Comparison of ENCODE assay signal across 8 cellular contexts in genomic region chr10:14543048-14543903, GRCh38.
A peak's percentile ranks its signal among the peaks of the same experiment; 100 is the strongest.
DNase-seq lines count a peak whose midpoint lies in the region; ATAC-seq, FAIRE-seq and TF ChIP-seq lines count a peak whose summit lies in the region.

No MANE protein-coding gene starts in this region.

- no peaks in the 10 kb centered on the region for H4K20me1 ChIP-seq in HCT116 (ENCODE audit: insufficient read depth)

- no peaks in the 10 kb centered on the region for H3K9me2 ChIP-seq in HCT116 (ENCODE audit: insufficient read depth)

- peak overlapping the region in 6 of 7 donors; percentile 42 to 87 (median 74) for H3K27ac Mint-ChIP-seq in CD14-positive monocyte
- H3K27ac Mint-ChIP-seq in activated T-helper 2 cell treated with anti-CD3 and anti-CD28 coated beads, Interferon-gamma antibody, Interleukin-2, Interleukin-4, amounts not matched to agents 10 μg/mL and 5 μg/mL and 100 μg/mL, durations not matched to agents 14 hours and 24 hours and 36 hours: peak overlapping the region; percentile 84

- H3K4me3 ChIP-seq in HCT116 (replicated peaks in 1 of 2; ENCODE audit: low read depth in 1 of 2, low read length in 2 of 2) (no peak overlapping the region), kidney (ENCODE audit: low read length in 2 of 2) (peak overlapping the region in 1 of 2 donors; percentile 23), thymus (ENCODE audit: low read length) (no peak overlapping the region)

- no peak for FAIRE-seq in kidney (lab: Jason Lieb, UNC)

- H3K4me2 ChIP-seq in HCT116 (ENCODE audit: low read length): no peak overlapping the region

- H3K27ac ChIP-seq in HCT116 (ENCODE audit: low read depth, low read length) (no peak overlapping the region), kidney (ENCODE audit: low read depth in 2 of 2, low read length in 2 of 2) (peak overlapping the region in 1 of 2 donors; percentile 67), thymus (ENCODE audit: low read depth) (peak overlapping the region; percentile 71)

- intact Hi-C loops in CD14-positive monocyte (cut with micrococcal nuclease) (no loop called here), HCT116 (cut with micrococcal nuclease) (no loop called here), kidney (cut with DNase I) (no loop called here)
- intact Hi-C loops in activated T-helper 2 cell treated with anti-CD3 and anti-CD28 coated beads, Interferon-gamma antibody, Interleukin-2, Interleukin-4, amounts not matched to agents 10 μg/mL and 5 μg/mL and 100 μg/mL, durations not matched to agents 14 hours and 24 hours and 36 hours (cut with micrococcal nuclease): loop anchor here (2.0 kb wide), 1 partner anchor 44 kb away; no protein-coding TSS in a partner anchor

- no TSS peak for BruUV-seq in HCT116 (replicated peaks; lab: Mats Ljungman, UMichigan)

- H3K9me3 ChIP-seq in HCT116 (ENCODE audit: control insufficient read depth in 1 of 2, insufficient read depth in 1 of 2, low read depth in 1 of 2, low read length in 2 of 2): no peaks in the 10 kb centered on the region
- H3K9me3 ChIP-seq in kidney (ENCODE audit: control insufficient read depth in 1 of 2, low read length in 2 of 2): no peaks in the 10 kb centered on the region
- no peaks in the 10 kb centered on the region for H3K9me3 ChIP-seq in thymus (ENCODE audit: control insufficient read depth)

- H3K9ac ChIP-seq in HCT116 (ENCODE audit: low read length): no peak overlapping the region
- H3K9ac ChIP-seq in kidney (ENCODE audit: low read length in 2 of 2): no peak overlapping the region

- RAD21 ChIA-PET in HCT116 (lab: Charles Lee; ENCODE audit: low non-redundant PET in 1 of 2, low total read pairs in 2 of 2, uncharacterized antibody in 2 of 2, unreplicated experiment in 2 of 2): no interaction called here

- peak overlapping the region; percentile 60 to 73 for H3K4me3 Mint-ChIP-seq in CD14-positive monocyte
- peak overlapping the region; percentile 45 for H3K4me3 Mint-ChIP-seq in activated T-helper 2 cell treated with anti-CD3 and anti-CD28 coated beads, Interferon-gamma antibody, Interleukin-2, Interleukin-4, amounts not matched to agents 10 μg/mL and 5 μg/mL and 100 μg/mL, durations not matched to agents 14 hours and 24 hours and 36 hours (ENCODE audit: low read depth)

- H3K27me3 ChIP-seq in HCT116 (ENCODE audit: insufficient read depth, low read length) (no peaks in the 10 kb centered on the region), thymus (ENCODE audit: control insufficient read depth, insufficient read depth) (no peaks in the 10 kb centered on the region)

- no peak for TF ChIP-seq POLR2A in HCT116 (IDR thresholded peaks at IDR 0.05; ENCODE audit: borderline replicate concordance, extremely low read depth, insufficient read depth, insufficient read length)

- H3K9me3 Mint-ChIP-seq in CD14-positive monocyte: no peaks in the 10 kb centered on the region
- H3K9me3 Mint-ChIP-seq in activated T-helper 2 cell treated with anti-CD3 and anti-CD28 coated beads, Interferon-gamma antibody, Interleukin-2, Interleukin-4, amounts not matched to agents 10 μg/mL and 5 μg/mL and 100 μg/mL, durations not matched to agents 14 hours and 24 hours and 36 hours: no peaks in the 10 kb centered on the region

- H3K36me3 ChIP-seq in HCT116 (ENCODE audit: control insufficient read depth in 1 of 2, insufficient read depth in 2 of 2, low read length in 2 of 2) (no peaks in the 10 kb centered on the region), kidney (ENCODE audit: control insufficient read depth in 1 of 2, insufficient read depth in 2 of 2, low read length in 2 of 2) (peaks cover 4 to 9% of the 10 kb centered on the region in 2 donors), thymus (ENCODE audit: control insufficient read depth, insufficient read depth) (no peaks in the 10 kb centered on the region)

- POLR2A ChIA-PET in HCT116 (lab: Charles Lee): no interaction called here

- WGBS in thymus: 12% methylated on average over 11 of the region's 11 CpGs

- no peaks in the 10 kb centered on the region for H3K79me2 ChIP-seq in HCT116 (ENCODE audit: insufficient read depth, low read length)

- H3K27me3 Mint-ChIP-seq in CD14-positive monocyte (ENCODE audit: low read depth in 3 of 3): peaks cover 0 to 3% (median 0%) of the 10 kb centered on the region in 3 donors
- no peaks in the 10 kb centered on the region for H3K27me3 Mint-ChIP-seq in activated T-helper 2 cell treated with anti-CD3 and anti-CD28 coated beads, Interferon-gamma antibody, Interleukin-2, Interleukin-4, amounts not matched to agents 10 μg/mL and 5 μg/mL and 100 μg/mL, durations not matched to agents 14 hours and 24 hours and 36 hours (ENCODE audit: low read depth)

- peaks cover 63 to 71% of the 10 kb centered on the region in 2 donors for H3K36me3 Mint-ChIP-seq in CD14-positive monocyte
- H3K36me3 Mint-ChIP-seq in activated T-helper 2 cell treated with anti-CD3 and anti-CD28 coated beads, Interferon-gamma antibody, Interleukin-2, Interleukin-4, amounts not matched to agents 10 μg/mL and 5 μg/mL and 100 μg/mL, durations not matched to agents 14 hours and 24 hours and 36 hours (ENCODE audit: low read depth): peaks cover 69% of the 10 kb centered on the region

- no peak overlapping the region for H2AFZ ChIP-seq in HCT116 (ENCODE audit: low read depth, low read length, poor library complexity, severe bottlenecking)

- TF ChIP-seq RAD21 in HCT116 (IDR thresholded peaks at IDR 0.05; ENCODE audit: low read depth): peak; percentile 22; the same call in 1 of the 2 replicates

- peaks cover 5 to 14% of the 10 kb centered on the region in 2 experiments; a peak in 3 of 4 replicates for H3K4me1 ChIP-seq in HCT116 (ENCODE audit: control insufficient read depth in 1 of 2, insufficient read depth in 2 of 2, low read length in 2 of 2)
- H3K4me1 ChIP-seq in kidney (ENCODE audit: control insufficient read depth in 1 of 2, insufficient read depth in 1 of 2, low read depth in 1 of 2, low read length in 2 of 2): peaks cover 4 to 17% of the 10 kb centered on the region in 2 donors
- H3K4me1 ChIP-seq in thymus (ENCODE audit: control insufficient read depth, insufficient read depth, low read length): peaks cover 6% of the 10 kb centered on the region

- ATAC-seq in HCT116 (no peak), HG02973 (IDR thresholded peaks at IDR 0.05; ENCODE audit: unreplicated experiment) (no peak)

- H3K4me1 Mint-ChIP-seq in CD14-positive monocyte: peaks cover 58% of the 10 kb centered on the region
- H3K4me1 Mint-ChIP-seq in activated T-helper 2 cell treated with anti-CD3 and anti-CD28 coated beads, Interferon-gamma antibody, Interleukin-2, Interleukin-4, amounts not matched to agents 10 μg/mL and 5 μg/mL and 100 μg/mL, durations not matched to agents 14 hours and 24 hours and 36 hours (ENCODE audit: low read depth): peaks cover 63% of the 10 kb centered on the region

- TF ChIP-seq CTCF in CD14-positive monocyte (IDR thresholded peaks at IDR 0.05) (peak; percentile 14), HCT116 (IDR thresholded peaks at IDR 0.05 in 2 of 3, conservative IDR thresholded peaks at IDR 0.05 in 1 of 3; ENCODE audit: borderline replicate concordance in 1 of 3, insufficient read depth in 1 of 3, low read depth in 2 of 3, low read length in 2 of 3) (no peak), kidney (IDR thresholded peaks at IDR 0.05; ENCODE audit: borderline replicate concordance, extremely low read depth, insufficient read depth) (peak; percentile 39)

- CTCF ChIA-PET in HCT116 (lab: Charles Lee): interaction anchor here (0.9 to 1.0 kb wide), 2 partner anchors 279 to 294 kb away, joined by 3 read pairs; partner anchors contain the start of genes CDNF, HSPA14 and MSANTD7

- no peak for DNase-seq in CD14-positive monocyte (ENCODE audit: low spot score)
- no peak for DNase-seq in HCT116 (ENCODE audit: low read depth, low spot score)
- no peak for DNase-seq in activated T-helper 2 cell treated with anti-CD3 and anti-CD28 coated beads, Interferon-gamma antibody, Interleukin-2, Interleukin-4, amounts not matched to agents 10 μg/mL and 5 μg/mL and 100 μg/mL, durations not matched to agents 14 hours and 24 hours and 36 hours (ENCODE audit: low spot score)
- no peak for DNase-seq in kidney
- DNase-seq in activated effector memory CD4-positive, alpha-beta T cell treated with anti-CD3 and anti-CD28 coated beads, Interleukin-2, amount 50 U/mL, for 16 hours: no peak
- DNase-seq in NCI-H2107 treated with DMSO at 0.1 percent for 48 hours (lab: John Stamatoyannopoulos, UW; ENCODE audit: unreplicated experiment): no peak

TF ChIP-seq in HCT116, 20 proteins besides CTCF, POLR2A, EP300 and RAD21:
- TF ChIP-seq SP1 (IDR thresholded peaks at IDR 0.05; ENCODE audit: low read depth): no peak

Comparison
In these comparisons a context has a peak if more than half of its experiments do, and no peak if none do; other contexts are left out.
1. CTCF ChIP-seq: peak in CD14-positive monocyte (single experiment) and kidney (single experiment); none in HCT116 (0 of 3).